In genomic region chr18:26960901-26961300, GRCh38 we compare ENCODE assay signal across 23 cellular contexts.
DNase-seq lines count a peak whose midpoint lies in the region; ATAC-seq, FAIRE-seq and TF ChIP-seq lines count a peak whose summit lies in the region.
"Had no signal": no experiment of that assay in that cellular context is flagged by ENCODE, and none has a peak within 500 bp of the region (broad histone marks: within the 10 kb centered on the region; RNA-seq: fewer than 3 reads in every experiment).

No MANE protein-coding gene starts in this region.

- no peaks in the 10 kb centered on the region for H3K4me1 ChIP-seq in GM12878 (ENCODE audit: control insufficient read depth, insufficient read depth, low read length)
- no peaks in the 10 kb centered on the region for H3K4me1 ChIP-seq in Karpas-422 (ENCODE audit: low read length)
- H3K4me1 ChIP-seq: SJSA1 had no signal

- TF ChIP-seq EP300 in GM12878 (IDR thresholded peaks at IDR 0.05; ENCODE audit: borderline replicate concordance in 1 of 2, control insufficient read depth in 1 of 2, low read depth in 2 of 2, low read length in 2 of 2): no peak

- POLR2A ChIA-PET in GM12878 (lab: Charles Lee): no interaction called here
- POLR2A ChIA-PET in HEK293T (lab: Yijun Ruan, JAX): no interaction called here

- TF ChIP-seq RAD21 in GM12878 (IDR thresholded peaks at IDR 0.05; ENCODE audit: insufficient read depth, low read depth, low read length): no peak

- H2AFZ ChIP-seq in GM12878 (ENCODE audit: control insufficient read depth, low read depth, low read length): no peak overlapping the region
- no peak overlapping the region for H2AFZ ChIP-seq in Karpas-422 (ENCODE audit: low read length)
- H2AFZ ChIP-seq: PC-9 had no signal

- no peak overlapping the region for H3K4me2 ChIP-seq in GM12878 (ENCODE audit: control insufficient read depth, insufficient read depth)
- no peak overlapping the region for H3K4me2 ChIP-seq in Karpas-422 (ENCODE audit: low read depth, low read length, poor library complexity, severe bottlenecking)
- H3K4me2 ChIP-seq: PC-9 had no signal

- TF ChIP-seq CTCF in GM12878 (IDR thresholded peaks at IDR 0.05 in 2 of 3, conservative IDR thresholded peaks at IDR 0.05 in 1 of 3; ENCODE audit: control insufficient read depth in 2 of 3, extremely low read depth in 1 of 3, insufficient read depth in 1 of 3, low read depth in 3 of 3, low read length in 3 of 3): no peak

- WGBS in GM12878 (ENCODE audit: insufficient coverage, insufficient replicate concordance, low lambda C conversion rate, missing lambda C conversion rate): 48% methylated on average over 4 of the region's 4 CpGs

- TF ChIP-seq POLR2A in GM12878 (IDR thresholded peaks at IDR 0.05; ENCODE audit: low read depth, low read length): no peak

- intact Hi-C loops in GM12878 (cut with micrococcal nuclease; ENCODE audit: unreplicated experiment): no loop called here

- SMC1A ChIA-PET in GM12878 (lab: Charles Lee; ENCODE audit: uncharacterized antibody, unreplicated experiment): interaction anchor here (1.2 to 1.7 kb wide), 2 partner anchors 10 to 15 kb away, joined by 3 to 4 read pairs; no protein-coding TSS in a partner anchor

- H4K20me1 ChIP-seq in GM12878 (ENCODE audit: control insufficient read depth, insufficient read depth): no peaks in the 10 kb centered on the region
- no peaks in the 10 kb centered on the region for H4K20me1 ChIP-seq in Karpas-422 (ENCODE audit: insufficient read depth, low read depth, low read length)

- no peak overlapping the region for H3K4me3 ChIP-seq in GM12878
- no peak overlapping the region for H3K4me3 ChIP-seq in Karpas-422 (ENCODE audit: low read length)
- H3K4me3 ChIP-seq: K562, PC-9, SJSA1 had no signal

- in situ Hi-C loops in GM12878 (cut with MboI): no loop called here

- no TSS peak for BruUV-seq in GM12878 (replicated peaks; lab: Mats Ljungman, UMichigan)

- no peak for ATAC-seq in GM12878
- ATAC-seq: HCT116, HepG2, K562 had no signal

- DNase-seq in HS-5 (ENCODE audit: low read depth) (peak; percentile 10), NCI-H526 treated with DMSO at 0.1 percent for 48 hours (lab: John Stamatoyannopoulos, UW) (peak; percentile 18), GM12878 (ENCODE audit: low read depth, low spot score) (no peak), foreskin melanocyte (peak; percentile 29), cerebellar cortex (ENCODE audit: low spot score) (no peak), Karpas-422 (no peak), HEK293T (ENCODE audit: extremely low spot score) (no peak)
- DNase-seq: CD4-positive, CD25-positive, alpha-beta regulatory T cell; DMS 273 treated with DMSO at 0.1 percent for 48 hours; DMS79 treated with DMSO at 0.1 percent for 48 hours; GOT3; NCI-H1105; NCI-H1694; NCI-H2081; NCI-H2171; NCI-H345; NCI-H524; PC-9 had no signal

- H3K9me3 ChIP-seq in GM12878 (replicated peaks; ENCODE audit: control insufficient read depth, insufficient read depth, low read length) (no peaks in the 10 kb centered on the region), Karpas-422 (ENCODE audit: low read length) (no peaks in the 10 kb centered on the region)
- H3K9me3 ChIP-seq: SJSA1 had no signal

- no peaks in the 10 kb centered on the region for H3K9me2 ChIP-seq in Karpas-422 (replicated peaks; ENCODE audit: insufficient read depth, low read length)

- no peaks in the 10 kb centered on the region for H3K79me2 ChIP-seq in GM12878 (ENCODE audit: control insufficient read depth, insufficient read depth, low read length)
- H3K79me2 ChIP-seq in Karpas-422 (ENCODE audit: low read length): no peaks in the 10 kb centered on the region

- RAD21 ChIA-PET in GM12878 (lab: Charles Lee; ENCODE audit: unreplicated experiment): no interaction called here

- H3K36me3 ChIP-seq in GM12878 (ENCODE audit: control insufficient read depth in 2 of 2, insufficient read depth in 2 of 2, low read length in 1 of 2) (no peaks in the 10 kb centered on the region), Karpas-422 (ENCODE audit: insufficient read depth, low read length) (no peaks in the 10 kb centered on the region)
- H3K36me3 ChIP-seq: SJSA1 had no signal

- FAIRE-seq in GM12878 (lab: Jason Lieb, UNC): peak; percentile 62
- FAIRE-seq: GM12891, HepG2, K562 had no signal

- no peak overlapping the region for H3K27ac ChIP-seq in GM12878 (ENCODE audit: control insufficient read depth, insufficient read depth)
- no peak overlapping the region for H3K27ac ChIP-seq in Karpas-422 (ENCODE audit: low read length)
- H3K27ac ChIP-seq: PC-9, SJSA1 had no signal

- H3K9ac ChIP-seq in GM12878 (ENCODE audit: control insufficient read depth, insufficient read depth, low read length): no peak overlapping the region
- no peak overlapping the region for H3K9ac ChIP-seq in Karpas-422 (ENCODE audit: low read length)

- CTCF ChIA-PET in GM12878 (lab: Yijun Ruan, JAX): interaction anchor here (1.3 to 1.4 kb wide), 2 partner anchors 11 to 147 kb away, joined by 4 read pairs; no protein-coding TSS in a partner anchor
- CTCF ChIA-PET in HEK293T (lab: Yijun Ruan, JAX): interaction anchor here (0.7 kb wide), 1 partner anchor 1052 kb away, joined by 3 read pairs; no protein-coding TSS in a partner anchor

- H3K27me3 ChIP-seq in GM12878 (replicated peaks in 1 of 2; ENCODE audit: control insufficient read depth in 2 of 2, insufficient read depth in 2 of 2, low read length in 1 of 2) (no peaks in the 10 kb centered on the region), Karpas-422 (ENCODE audit: low read length) (no peaks in the 10 kb centered on the region)
- H3K27me3 ChIP-seq: SJSA1 had no signal

TF ChIP-seq in GM12878, 131 proteins besides CTCF, POLR2A, EP300 and RAD21 (continues in another document):
- no peak for TF ChIP-seq TCF7 (IDR thresholded peaks at IDR 0.05; ENCODE audit: borderline replicate concordance)
- TF ChIP-seq PML (IDR thresholded peaks at IDR 0.05; ENCODE audit: low read length): no peak
- no peak for TF ChIP-seq ZNF384 (IDR thresholded peaks at IDR 0.05; ENCODE audit: borderline replicate concordance, low read depth, low read length)
- no peak for TF ChIP-seq PAX5 (IDR thresholded peaks at IDR 0.05; ENCODE audit: borderline replicate concordance, low read depth, low read length)
- TF ChIP-seq NKRF (conservative IDR thresholded peaks at IDR 0.05): no peak
- TF ChIP-seq SIX5 (IDR thresholded peaks at IDR 0.05; ENCODE audit: low read depth, low read length, severe bottlenecking): no peak

TF ChIP-seq in HEK293T, 16 proteins besides CTCF, POLR2A, EP300 and RAD21:
- TF ChIP-seq SUZ12 (IDR thresholded peaks at IDR 0.05): no peak
- no peak for TF ChIP-seq BHLHE40 (IDR thresholded peaks at IDR 0.05; ENCODE audit: borderline replicate concordance)

Comparison
In these comparisons a context has a peak if more than half of its experiments do, and no peak if none do; other contexts are left out.
1. DNase-seq: peak in HS-5 (single experiment), NCI-H526 treated with DMSO at 0.1 percent for 48 hours (single experiment) and foreskin melanocyte (single experiment); none in GM12878 (single experiment), cerebellar cortex (single experiment), Karpas-422 (single experiment) and HEK293T (single experiment).